In the genomic region with DNA sequence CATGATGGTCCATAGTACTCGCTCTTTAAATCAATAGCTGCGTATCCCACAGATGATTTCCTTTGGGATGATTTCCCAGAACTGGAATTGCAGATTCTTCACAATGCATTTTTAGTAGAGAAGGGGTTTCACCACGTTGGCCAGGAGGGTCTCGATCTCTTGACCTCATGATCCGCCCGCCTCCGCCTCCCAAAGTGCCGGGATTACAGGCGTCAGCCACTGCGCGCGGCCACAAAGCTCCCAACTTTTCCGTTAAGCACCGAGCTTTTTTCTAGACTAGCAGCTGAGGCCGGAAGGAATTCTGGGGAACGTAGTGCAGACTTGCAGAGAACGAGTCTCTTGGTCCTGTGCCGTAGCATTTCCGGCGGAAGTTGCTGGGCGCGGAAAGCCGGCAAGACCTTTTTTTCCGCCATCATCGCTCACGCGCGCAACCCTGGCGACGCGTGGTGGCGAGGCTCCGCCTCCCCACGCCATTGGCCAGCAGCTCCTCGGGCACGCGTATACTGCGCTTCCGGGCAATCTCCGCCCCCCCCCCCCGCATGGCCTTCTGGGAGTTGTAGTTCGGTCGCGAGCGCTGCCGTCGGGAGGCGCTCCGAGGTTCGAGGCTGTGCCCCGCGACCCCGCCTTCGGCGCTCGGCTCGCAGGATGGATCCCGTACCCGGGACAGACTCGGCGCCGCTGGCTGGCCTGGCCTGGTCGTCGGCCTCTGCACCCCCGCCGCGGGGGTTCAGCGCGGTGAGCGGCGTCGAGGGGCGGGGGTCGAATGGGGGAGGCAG, we compare ENCODE assay signal across 8 cellular contexts. TPM values are rescaled to one million over a fixed set of nuclear protein-coding genes. Genes with fewer than 3 reads are reported as not detected.
DNase-seq lines count a peak whose midpoint lies in the region; ATAC-seq and TF ChIP-seq lines count a peak whose summit lies in the region.

A gene (plus strand): TSS at position 557 of the 776 bp plus-strand sequence. CDS start 89 bp downstream, at position 646.

- H3K36me3 ChIP-seq in PC-3 (ENCODE audit: low read depth, low read length), result no peaks in the 10 kb centered on the region

- no peak for TF ChIP-seq RAD21 in Ishikawa (IDR thresholded peaks at IDR 0.05; ENCODE audit: low read depth)

- H3K79me2 ChIP-seq in PC-3 (ENCODE audit: low read length), result peaks cover 7% of the 10 kb centered on the region; the same call in 1 of the 2 replicates

- CTCF ChIA-PET in PC-3 (lab: Charles Lee), result no interaction called here

- POLR2A ChIA-PET in PC-3 (lab: Charles Lee; ENCODE audit: unreplicated experiment), result interaction anchor here (0.5 to 0.8 kb wide), 6 partner anchors 24 to 1326 kb away, joined by 3 to 6 read pairs (median 4); a partner anchor contains a TSS

- TF ChIP-seq CTCF in PC-3 (conservative IDR thresholded peaks at IDR 0.05; ENCODE audit: low read depth, low read length), result no peak
- TF ChIP-seq CTCF in epithelial cell of esophagus (IDR thresholded peaks at IDR 0.05; ENCODE audit: insufficient read depth, low read depth, low read length, missing control alignments), result no peak

- peak; percentile 84 for ATAC-seq in GM21529 (IDR thresholded peaks at IDR 0.05; ENCODE audit: unreplicated experiment)
- peak; percentile 93 for ATAC-seq in PC-3

- no peaks in the 10 kb centered on the region for H4K20me1 ChIP-seq in PC-3 (ENCODE audit: low read length)

- peak within 1 kb of the TSS; percentile 69 for H3K9ac ChIP-seq in PC-3 (ENCODE audit: low read length)

- no TSS peak for BruUV-seq in PC-3 (replicated peaks; lab: Mats Ljungman, UMichigan)

- intact Hi-C loops in PC-3 (cut with micrococcal nuclease), result loop anchor here (1.0 kb wide), 1 partner anchor 28 kb away; no protein-coding TSS in a partner anchor

- H3K4me3 ChIP-seq in PC-3 (ENCODE audit: low read length), result peak within 1 kb of the TSS; percentile 88
- peak within 1 kb of the TSS; percentile 89 for H3K4me3 ChIP-seq in epithelial cell of esophagus (ENCODE audit: low read length)
- peak within 1 kb of the TSS; percentile 62 for H3K4me3 ChIP-seq in mononuclear cell (ENCODE audit: low read length)

- H3K9me3 ChIP-seq in PC-3 (ENCODE audit: low read length), result no peaks in the 10 kb centered on the region
- H3K9me3 ChIP-seq in mononuclear cell (ENCODE audit: low read depth, low read length), result no peaks in the 10 kb centered on the region

- H3K4me1 ChIP-seq in PC-3 (ENCODE audit: insufficient read depth, low read length) (peaks cover 16% of the 10 kb centered on the region; the same call in 1 of the 2 replicates), mononuclear cell (ENCODE audit: insufficient read depth, low read length) (peaks cover 17% of the 10 kb centered on the region)

- peak within 1 kb of the TSS; percentile 34 for H3K27ac ChIP-seq in PC-3 (ENCODE audit: low read length)

- H3K9me2 ChIP-seq in PC-3 (replicated peaks; ENCODE audit: low read length), result no peaks in the 10 kb centered on the region

- peak; percentile 98 for DNase-seq in D341Med (ENCODE audit: low spot score)
- peak; percentile 99 for DNase-seq in PC-3
- DNase-seq in activated T-cell treated with anti-CD3 and anti-CD28 coated beads for 48 hours (ENCODE audit: low read depth), result peak; percentile 97
- DNase-seq in epithelial cell of esophagus (ENCODE audit: low read depth), result peak; percentile 99
- DNase-seq in stimulated activated CD8-positive, alpha-beta memory T cell treated with anti-CD3 and anti-CD28 coated beads, Interleukin-4, amount 100 ng/mL, for 1 hour (ENCODE audit: low read depth in 2 of 2, low spot score in 1 of 2), result peak; percentile 84 to 91

- peak within 1 kb of the TSS; percentile 98 for H2AFZ ChIP-seq in PC-3 (ENCODE audit: low read length)

- TF ChIP-seq EP300 in Ishikawa (IDR thresholded peaks at IDR 0.05; ENCODE audit: borderline replicate concordance), result no peak

- no peaks in the 10 kb centered on the region for H3F3A ChIP-seq in PC-3 (ENCODE audit: low read length, unreplicated experiment)

- H3K27me3 ChIP-seq in PC-3 (ENCODE audit: low read length) (no peaks in the 10 kb centered on the region), mononuclear cell (ENCODE audit: insufficient read depth, low read length) (no peaks in the 10 kb centered on the region)

- H3K4me2 ChIP-seq in PC-3 (ENCODE audit: low read length), result peak within 1 kb of the TSS; percentile 96

TF ChIP-seq in Ishikawa, 13 proteins besides CTCF, POLR2A, EP300 and RAD21:
- peak; percentile 65 for TF ChIP-seq CREB1 (IDR thresholded peaks at IDR 0.05; ENCODE audit: low read depth)
- peak; percentile 32; the same call in 1 of the 2 replicates for TF ChIP-seq TEAD4 (IDR thresholded peaks at IDR 0.05)
- TF ChIP-seq, protein P1, sequence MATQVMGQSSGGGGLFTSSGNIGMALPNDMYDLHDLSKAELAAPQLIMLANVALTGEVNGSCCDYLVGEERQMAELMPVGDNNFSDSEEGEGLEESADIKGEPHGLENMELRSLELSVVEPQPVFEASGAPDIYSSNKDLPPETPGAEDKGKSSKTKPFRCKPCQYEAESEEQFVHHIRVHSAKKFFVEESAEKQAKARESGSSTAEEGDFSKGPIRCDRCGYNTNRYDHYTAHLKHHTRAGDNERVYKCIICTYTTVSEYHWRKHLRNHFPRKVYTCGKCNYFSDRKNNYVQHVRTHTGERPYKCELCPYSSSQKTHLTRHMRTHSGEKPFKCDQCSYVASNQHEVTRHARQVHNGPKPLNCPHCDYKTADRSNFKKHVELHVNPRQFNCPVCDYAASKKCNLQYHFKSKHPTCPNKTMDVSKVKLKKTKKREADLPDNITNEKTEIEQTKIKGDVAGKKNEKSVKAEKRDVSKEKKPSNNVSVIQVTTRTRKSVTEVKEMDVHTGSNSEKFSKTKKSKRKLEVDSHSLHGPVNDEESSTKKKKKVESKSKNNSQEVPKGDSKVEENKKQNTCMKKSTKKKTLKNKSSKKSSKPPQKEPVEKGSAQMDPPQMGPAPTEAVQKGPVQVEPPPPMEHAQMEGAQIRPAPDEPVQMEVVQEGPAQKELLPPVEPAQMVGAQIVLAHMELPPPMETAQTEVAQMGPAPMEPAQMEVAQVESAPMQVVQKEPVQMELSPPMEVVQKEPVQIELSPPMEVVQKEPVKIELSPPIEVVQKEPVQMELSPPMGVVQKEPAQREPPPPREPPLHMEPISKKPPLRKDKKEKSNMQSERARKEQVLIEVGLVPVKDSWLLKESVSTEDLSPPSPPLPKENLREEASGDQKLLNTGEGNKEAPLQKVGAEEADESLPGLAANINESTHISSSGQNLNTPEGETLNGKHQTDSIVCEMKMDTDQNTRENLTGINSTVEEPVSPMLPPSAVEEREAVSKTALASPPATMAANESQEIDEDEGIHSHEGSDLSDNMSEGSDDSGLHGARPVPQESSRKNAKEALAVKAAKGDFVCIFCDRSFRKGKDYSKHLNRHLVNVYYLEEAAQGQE (IDR thresholded peaks at IDR 0.05; ENCODE audit: low read depth), result no peak
- TF ChIP-seq EGR1 (IDR thresholded peaks at IDR 0.05), result peak; percentile 90
- TF ChIP-seq, protein P2, sequence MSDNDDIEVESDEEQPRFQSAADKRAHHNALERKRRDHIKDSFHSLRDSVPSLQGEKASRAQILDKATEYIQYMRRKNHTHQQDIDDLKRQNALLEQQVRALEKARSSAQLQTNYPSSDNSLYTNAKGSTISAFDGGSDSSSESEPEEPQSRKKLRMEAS (IDR thresholded peaks at IDR 0.05), result peak; percentile 92
- TF ChIP-seq TAF1 (IDR thresholded peaks at IDR 0.05; ENCODE audit: low read depth), result peak; percentile 41
- TF ChIP-seq, protein P3, sequence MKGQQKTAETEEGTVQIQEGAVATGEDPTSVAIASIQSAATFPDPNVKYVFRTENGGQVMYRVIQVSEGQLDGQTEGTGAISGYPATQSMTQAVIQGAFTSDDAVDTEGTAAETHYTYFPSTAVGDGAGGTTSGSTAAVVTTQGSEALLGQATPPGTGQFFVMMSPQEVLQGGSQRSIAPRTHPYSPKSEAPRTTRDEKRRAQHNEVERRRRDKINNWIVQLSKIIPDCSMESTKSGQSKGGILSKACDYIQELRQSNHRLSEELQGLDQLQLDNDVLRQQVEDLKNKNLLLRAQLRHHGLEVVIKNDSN (IDR thresholded peaks at IDR 0.05), result peak; percentile 55
- TF ChIP-seq YY1 (IDR thresholded peaks at IDR 0.05; ENCODE audit: low read depth), result peak; percentile 90
- no peak; the same call in 1 of the 2 replicates for TF ChIP-seq TCF12 (IDR thresholded peaks at IDR 0.05; ENCODE audit: low read depth)

RNA-seq across cellular contexts. Expression of the gene that starts here (rescaled TPM):
- total RNA-seq in PC-3 (2014; rRNA removed), result 82.5 and 103 TPM in 2 replicates
- 13.1 TPM for total RNA-seq in mononuclear cell

Comparison
In these comparisons a context has a peak if more than half of its experiments do, and no peak if none do; other contexts are left out.
1. Peak in every context shown above with its lines: DNase-seq, ATAC-seq, H3K4me3 ChIP-seq and H3K27ac ChIP-seq.